In genomic region chr12:115000038-115000437, GRCh38 we compare ENCODE assay signal across 13 cellular contexts.
A peak's percentile ranks its signal among the peaks of the same experiment; 100 is the strongest.
DNase-seq lines count a peak whose midpoint lies in the region; ATAC-seq and TF ChIP-seq lines count a peak whose summit lies in the region.
"Had no signal": no experiment of that assay in that cellular context is flagged by ENCODE, and none has a peak within 500 bp of the region (broad histone marks: within the 10 kb centered on the region; RNA-seq: fewer than 3 reads in every experiment).

No MANE protein-coding gene starts in this region.

- H3K9me3 Mint-ChIP-seq in stimulated activated effector memory CD8-positive, alpha-beta T cell treated with anti-CD3 and anti-CD28 coated beads, Interleukin-12 subunit alpha, Interleukin-12 subunit beta, amount 100 ng/mL, for 72 hours, result peaks cover 15% of the 10 kb centered on the region

- no peaks in the 10 kb centered on the region for H3K36me3 Mint-ChIP-seq in stimulated activated effector memory CD8-positive, alpha-beta T cell treated with anti-CD3 and anti-CD28 coated beads, Interleukin-12 subunit alpha, Interleukin-12 subunit beta, amount 100 ng/mL, for 72 hours
- H3K36me3 Mint-ChIP-seq: activated CD8-positive, alpha-beta memory T cell treated with anti-CD3 and anti-CD28 coated beads, Interleukin-2, amount 10 ng/mL, durations not matched to agents 7 days and 5 days had no signal

- DNase-seq in Daoy (ENCODE audit: low read depth) (peak; percentile 75), RWPE2 (ENCODE audit: low spot score) (no peak), islet precursor cell (peak; percentile 97), MG63 (no peak)
- DNase-seq in stimulated activated CD4-positive, alpha-beta T cell treated with anti-CD3 and anti-CD28 coated beads, Interleukin-4, amount 100 ng/mL, for 4 hours, result no peak
- DNase-seq in stimulated activated effector memory CD8-positive, alpha-beta T cell treated with anti-CD3 and anti-CD28 coated beads, Interleukin-12 subunit alpha, Interleukin-12 subunit beta, amount 100 ng/mL, for 72 hours (ENCODE audit: low spot score in 2 of 2), result no peak
- DNase-seq: activated CD8-positive, alpha-beta memory T cell treated with anti-CD3 and anti-CD28 coated beads, Interleukin-2, amount 10 ng/mL, durations not matched to agents 7 days and 5 days; anterior cingulate cortex; H9; ovary had no signal

- no peak overlapping the region for H3K4me3 Mint-ChIP-seq in stimulated activated effector memory CD8-positive, alpha-beta T cell treated with anti-CD3 and anti-CD28 coated beads, Interleukin-12 subunit alpha, Interleukin-12 subunit beta, amount 100 ng/mL, for 72 hours
- H3K4me3 Mint-ChIP-seq: activated CD8-positive, alpha-beta memory T cell treated with anti-CD3 and anti-CD28 coated beads, Interleukin-2, amount 10 ng/mL, durations not matched to agents 7 days and 5 days; H9 had no signal

- H3K27ac Mint-ChIP-seq in stimulated activated effector memory CD8-positive, alpha-beta T cell treated with anti-CD3 and anti-CD28 coated beads, Interleukin-12 subunit alpha, Interleukin-12 subunit beta, amount 100 ng/mL, for 72 hours, result no peak overlapping the region
- H3K27ac Mint-ChIP-seq: activated CD8-positive, alpha-beta memory T cell treated with anti-CD3 and anti-CD28 coated beads, Interleukin-2, amount 10 ng/mL, durations not matched to agents 7 days and 5 days; H9 had no signal

- no peak for TF ChIP-seq CTCF in RWPE2 (IDR thresholded peaks at IDR 0.05; ENCODE audit: poor library complexity, severe bottlenecking)

- H3K36me3 ChIP-seq in RWPE2 (ENCODE audit: low read depth) (no peaks in the 10 kb centered on the region), MG63 (no peaks in the 10 kb centered on the region)
- H3K36me3 ChIP-seq: ovary had no signal

- H3K27ac ChIP-seq in RWPE2 (ENCODE audit: poor library complexity, severe bottlenecking), result no peak overlapping the region
- H3K27ac ChIP-seq: ovary had no signal

- peak; percentile 61 for ATAC-seq in HG03442 (IDR thresholded peaks at IDR 0.05; ENCODE audit: unreplicated experiment)
- ATAC-seq in RWPE2 (ENCODE audit: low read depth), result peak; percentile 67
- no peak for ATAC-seq in GM18868 (IDR thresholded peaks at IDR 0.05; ENCODE audit: unreplicated experiment)
- no peak for ATAC-seq in stimulated activated effector memory CD8-positive, alpha-beta T cell treated with anti-CD3 and anti-CD28 coated beads, Interleukin-12 subunit alpha, Interleukin-12 subunit beta, amount 100 ng/mL, for 72 hours
- ATAC-seq: activated CD8-positive, alpha-beta memory T cell treated with anti-CD3 and anti-CD28 coated beads, Interleukin-2, amount 10 ng/mL, durations not matched to agents 7 days and 5 days; esophagus mucosa had no signal

- no peak overlapping the region for H3K4me3 ChIP-seq in RWPE2 (ENCODE audit: severe bottlenecking)
- H3K4me3 ChIP-seq in MG63, result no peak overlapping the region
- H3K4me3 ChIP-seq: ovary had no signal

- no peaks in the 10 kb centered on the region for H3K4me1 Mint-ChIP-seq in stimulated activated effector memory CD8-positive, alpha-beta T cell treated with anti-CD3 and anti-CD28 coated beads, Interleukin-12 subunit alpha, Interleukin-12 subunit beta, amount 100 ng/mL, for 72 hours
- H3K4me1 Mint-ChIP-seq: activated CD8-positive, alpha-beta memory T cell treated with anti-CD3 and anti-CD28 coated beads, Interleukin-2, amount 10 ng/mL, durations not matched to agents 7 days and 5 days had no signal

- peaks cover 3% of the 10 kb centered on the region for H3K4me1 ChIP-seq in RWPE2 (ENCODE audit: insufficient read depth, poor library complexity, severe bottlenecking)

- H3K27me3 ChIP-seq in RWPE2 (ENCODE audit: insufficient read depth, poor library complexity, severe bottlenecking) (no peaks in the 10 kb centered on the region), MG63 (no peaks in the 10 kb centered on the region)
- H3K27me3 ChIP-seq: ovary had no signal

- H3K9me3 ChIP-seq in RWPE2 (ENCODE audit: severe bottlenecking) (peaks cover 3% of the 10 kb centered on the region), MG63 (peaks cover 8% of the 10 kb centered on the region)
- H3K9me3 ChIP-seq: ovary had no signal

Comparison
In these comparisons a context has a peak if more than half of its experiments do, and no peak if none do; other contexts are left out.
1. DNase-seq: peak in Daoy (single experiment) and islet precursor cell (single experiment); none in RWPE2 (single experiment), stimulated activated CD4-positive, alpha-beta T cell treated with anti-CD3 and anti-CD28 coated beads, Interleukin-4, amount 100 ng/mL, for 4 hours (0 of 2), MG63 (single experiment) and stimulated activated effector memory CD8-positive, alpha-beta T cell treated with anti-CD3 and anti-CD28 coated beads, Interleukin-12 subunit alpha, Interleukin-12 subunit beta, amount 100 ng/mL, for 72 hours (0 of 2).
2. ATAC-seq: peak in HG03442 (single experiment) and RWPE2 (single experiment); none in GM18868 (single experiment) and stimulated activated effector memory CD8-positive, alpha-beta T cell treated with anti-CD3 and anti-CD28 coated beads, Interleukin-12 subunit alpha, Interleukin-12 subunit beta, amount 100 ng/mL, for 72 hours (single experiment).